Comparison of ENCODE assay signal across 13 cellular contexts in the genomic region with DNA sequence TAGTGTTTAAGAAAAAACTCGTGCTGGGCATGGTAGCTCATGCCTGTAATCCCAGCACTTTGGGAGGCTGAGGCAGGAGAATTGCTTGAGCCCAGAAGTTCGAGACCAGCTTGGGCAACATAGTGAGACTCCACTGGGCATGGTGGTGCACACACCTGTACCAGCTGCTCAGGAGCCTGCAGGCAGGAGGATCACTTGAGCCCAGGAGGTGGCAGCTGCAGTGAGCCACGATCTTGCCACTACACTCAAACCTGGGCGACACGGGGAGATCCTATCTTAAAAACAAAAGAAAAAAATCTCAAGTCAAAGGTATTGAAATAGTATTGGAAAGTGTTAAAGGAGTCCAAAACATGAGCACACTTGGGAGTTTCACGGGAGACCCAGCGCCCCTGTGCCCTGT. TPM values are rescaled to one million over a fixed set of nuclear protein-coding genes. Genes with fewer than 3 reads are reported as not detected.
A peak's percentile ranks its signal among the peaks of the same experiment; 100 is the strongest.
DNase-seq lines count a peak whose midpoint lies in the region; ATAC-seq and TF ChIP-seq lines count a peak whose summit lies in the region.
"Had no signal": no experiment of that assay in that cellular context is flagged by ENCODE, and none has a peak within 500 bp of the region (broad histone marks: within the 10 kb centered on the region; RNA-seq: fewer than 3 reads in every experiment).

No MANE protein-coding gene starts in this region.

- H3K9me3 ChIP-seq in BLaER1 treated with 17β-estradiol and CSF1 and Interleukin-3, amounts not matched to agents 10 nM and 100 nM (replicated peaks in 1 of 11): no peaks in the 10 kb centered on the region
- H3K9me3 ChIP-seq in neutrophil: no peaks in the 10 kb centered on the region
- H3K9me3 ChIP-seq in MG63: no peaks in the 10 kb centered on the region
- H3K9me3 ChIP-seq: adrenal gland, psoas muscle had no signal

- peaks cover 100% of the 10 kb centered on the region in 11 experiments for H4K20me1 ChIP-seq in BLaER1 treated with 17β-estradiol and CSF1 and Interleukin-3, amounts not matched to agents 10 nM and 100 nM

- H3K27ac Mint-ChIP-seq in IgD-negative memory B cell: peak overlapping the region; percentile 71 to 88 (median 85)
- H3K27ac Mint-ChIP-seq in activated naive CD8-positive, alpha-beta T cell treated with anti-CD3 and anti-CD28 coated beads, Interleukin-2, amount 10 ng/mL, durations not matched to agents 7 days and 5 days: peak overlapping the region; percentile 100

- no peak overlapping the region for H3K4me3 ChIP-seq in BLaER1 treated with 17β-estradiol and CSF1 and Interleukin-3, amounts not matched to agents 10 nM and 100 nM
- H3K4me3 ChIP-seq in neutrophil (ENCODE audit: low read depth in 1 of 2, low read length in 1 of 2): no peak overlapping the region
- no peak overlapping the region for H3K4me3 ChIP-seq in MG63
- H3K4me3 ChIP-seq: adrenal gland, psoas muscle had no signal

- peaks cover 70 to 83% (median 76%) of the 10 kb centered on the region in 3 donors for H3K4me1 Mint-ChIP-seq in IgD-negative memory B cell
- H3K4me1 Mint-ChIP-seq in activated naive CD8-positive, alpha-beta T cell treated with anti-CD3 and anti-CD28 coated beads, Interleukin-2, amount 10 ng/mL, durations not matched to agents 7 days and 5 days: peaks cover 92% of the 10 kb centered on the region

- no peak for ATAC-seq in activated naive CD8-positive, alpha-beta T cell treated with anti-CD3 and anti-CD28 coated beads, Interleukin-2, amount 10 ng/mL, durations not matched to agents 7 days and 5 days (ENCODE audit: low read depth)
- no peak for ATAC-seq in omental fat pad (ENCODE audit: low FRiP score)
- ATAC-seq: Panc1, psoas muscle had no signal

- H3K36me3 ChIP-seq in BLaER1 treated with 17β-estradiol and CSF1 and Interleukin-3, amounts not matched to agents 10 nM and 100 nM: peaks cover 0 to 45% (median 15%) of the 10 kb centered on the region in 11 experiments; a peak in 17 of 22 replicates
- H3K36me3 ChIP-seq in neutrophil (peaks cover 12% of the 10 kb centered on the region), MG63 (peaks cover 4% of the 10 kb centered on the region; the same call in 1 of the 2 replicates)
- H3K36me3 ChIP-seq: adrenal gland had no signal

- peak overlapping the region in 3 of 4 donors; percentile 56 to 92 (median 77) for H3K4me3 Mint-ChIP-seq in IgD-negative memory B cell
- H3K4me3 Mint-ChIP-seq in activated naive CD8-positive, alpha-beta T cell treated with anti-CD3 and anti-CD28 coated beads, Interleukin-2, amount 10 ng/mL, durations not matched to agents 7 days and 5 days: peak overlapping the region; percentile 56

- peaks cover 100% of the 10 kb centered on the region in 10 experiments for H3K4me1 ChIP-seq in BLaER1 treated with 17β-estradiol and CSF1 and Interleukin-3, amounts not matched to agents 10 nM and 100 nM
- H3K4me1 ChIP-seq in neutrophil (ENCODE audit: control insufficient read depth in 1 of 2, insufficient read depth in 1 of 2, low read depth in 1 of 2, low read length in 1 of 2): peaks cover 67 to 93% of the 10 kb centered on the region in 2 experiments

- H3K27me3 ChIP-seq in BLaER1 treated with 17β-estradiol and CSF1 and Interleukin-3, amounts not matched to agents 10 nM and 100 nM: no peaks in the 10 kb centered on the region
- no peaks in the 10 kb centered on the region for H3K27me3 ChIP-seq in neutrophil
- no peaks in the 10 kb centered on the region for H3K27me3 ChIP-seq in MG63
- H3K27me3 ChIP-seq: adrenal gland had no signal

- peaks cover 1% of the 10 kb centered on the region for H3K27me3 Mint-ChIP-seq in IgD-negative memory B cell
- H3K27me3 Mint-ChIP-seq in activated naive CD8-positive, alpha-beta T cell treated with anti-CD3 and anti-CD28 coated beads, Interleukin-2, amount 10 ng/mL, durations not matched to agents 7 days and 5 days: no peaks in the 10 kb centered on the region

- TF ChIP-seq CTCF in neutrophil (IDR thresholded peaks at IDR 0.05): no peak
- TF ChIP-seq CTCF in omental fat pad (IDR thresholded peaks at IDR 0.05): no peak

- H3K9me3 Mint-ChIP-seq in IgD-negative memory B cell: no peaks in the 10 kb centered on the region
- no peaks in the 10 kb centered on the region for H3K9me3 Mint-ChIP-seq in activated naive CD8-positive, alpha-beta T cell treated with anti-CD3 and anti-CD28 coated beads, Interleukin-2, amount 10 ng/mL, durations not matched to agents 7 days and 5 days

- DNase-seq in activated naive CD8-positive, alpha-beta T cell treated with anti-CD3 and anti-CD28 coated beads, Interleukin-2, amount 10 ng/mL, durations not matched to agents 7 days and 5 days: no peak
- DNase-seq in omental fat pad (ENCODE audit: low spot score) (no peak), MG63 (no peak)
- no peak for DNase-seq in stimulated activated CD4-positive, alpha-beta T cell treated with anti-CD3 and anti-CD28 coated beads, Interleukin-2, amount 100 ng/mL, for 24 hours
- DNase-seq: adrenal gland; cortex of kidney; KBM-7; psoas muscle; stimulated activated CD8-positive, alpha-beta memory T cell treated with anti-CD3 and anti-CD28 coated beads, Interleukin-4, amount 100 ng/mL, for 48 hours had no signal

- peak overlapping the region in 3 of 11 experiments; percentile 12 to 29 (median 20); a peak in 3 of 22 replicates for H3K27ac ChIP-seq in BLaER1 treated with 17β-estradiol and CSF1 and Interleukin-3, amounts not matched to agents 10 nM and 100 nM
- H3K27ac ChIP-seq in neutrophil: peak overlapping the region; percentile 78

- H3K36me3 Mint-ChIP-seq in IgD-negative memory B cell: peaks cover 5% of the 10 kb centered on the region
- H3K36me3 Mint-ChIP-seq in activated naive CD8-positive, alpha-beta T cell treated with anti-CD3 and anti-CD28 coated beads, Interleukin-2, amount 10 ng/mL, durations not matched to agents 7 days and 5 days: peaks cover 7% of the 10 kb centered on the region

- POLR2A ChIA-PET in activated naive CD8-positive, alpha-beta T cell treated with anti-CD3 and anti-CD28 coated beads, Interleukin-2, amount 10 ng/mL, durations not matched to agents 7 days and 5 days (lab: Charles Lee): interaction anchor here (11.5 to 18.1 kb wide), 2 partner anchors 13 to 20 kb away, joined by 126 to 390 read pairs; a partner anchor contains a TSS

- H3K4me2 ChIP-seq in BLaER1 treated with 17β-estradiol and CSF1 and Interleukin-3, amounts not matched to agents 10 nM and 100 nM: peak overlapping the region; percentile 86 to 99 (median 94)

- peak overlapping the region in 3 of 11 experiments; percentile 1 to 39 (median 17); a peak in 1 of 22 replicates for H3K9ac ChIP-seq in BLaER1 treated with 17β-estradiol and CSF1 and Interleukin-3, amounts not matched to agents 10 nM and 100 nM

RNA-seq across cellular contexts. Expression of a gene that starts 14.0 kb away (rescaled TPM):
- 81.4 TPM for polyA plus RNA-seq in IgD-negative memory B cell
- 100 to 1,000 TPM; 230 to 252 TPM for total RNA-seq in activated naive CD8-positive, alpha-beta T cell treated with anti-CD3 and anti-CD28 coated beads, Interleukin-2, amount 10 ng/mL, durations not matched to agents 7 days and 5 days
- 10 to 100 TPM; 49.7 to 67.5 (median 62.3) TPM for total RNA-seq in omental fat pad
- total RNA-seq in MG63 (2014; rRNA removed; shearing (Covaris generic); ENCODE audit: low replicate concordance): 39.1 and 47.2 TPM in 2 replicates
